In the genomic region with DNA sequence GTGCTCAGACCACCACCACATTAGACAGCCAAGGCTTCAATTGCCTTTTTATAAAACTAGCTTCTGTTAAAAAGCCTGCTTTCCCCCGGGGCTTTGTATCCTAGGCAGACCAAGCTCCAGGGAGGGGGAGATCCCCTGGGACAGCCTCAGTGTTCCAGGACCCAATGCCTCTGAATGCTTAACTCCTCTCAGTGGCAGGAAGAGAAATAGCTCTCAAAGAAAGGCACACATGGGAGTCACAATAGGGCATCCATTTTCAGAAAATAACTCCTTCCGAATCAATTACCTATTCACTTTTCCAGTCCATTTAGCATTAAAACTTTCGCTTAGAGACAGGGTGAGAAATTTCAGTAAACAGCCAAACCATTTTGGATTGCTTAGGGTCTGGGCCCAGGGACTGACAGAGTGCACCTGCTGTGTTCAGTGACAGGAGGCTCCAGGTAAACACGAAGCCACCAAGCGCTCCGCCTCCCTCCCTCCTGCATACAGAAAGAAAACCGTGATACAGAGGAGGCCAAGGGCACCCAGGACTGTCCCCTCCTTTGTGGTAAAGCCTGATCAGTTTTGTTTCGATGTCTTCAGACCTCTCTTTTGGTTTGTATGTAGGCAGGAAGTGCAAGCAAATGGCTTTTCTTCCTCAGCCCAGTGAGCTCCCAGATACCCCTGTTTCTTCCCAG, we compare ENCODE assay signal across 13 cellular contexts.
DNase-seq lines count a peak whose midpoint lies in the region; ATAC-seq and TF ChIP-seq lines count a peak whose summit lies in the region.
"Had no signal": no experiment of that assay in that cellular context is flagged by ENCODE, and none has a peak within 500 bp of the region (broad histone marks: within the 10 kb centered on the region; RNA-seq: fewer than 3 reads in every experiment).

No MANE protein-coding gene starts in this region.

- no peak; the same call in 1 of the 2 replicates for TF ChIP-seq CTCF in WTC11 (IDR thresholded peaks at IDR 0.05)
- TF ChIP-seq CTCF in progenitor cell of endocrine pancreas (IDR thresholded peaks at IDR 0.05; ENCODE audit: unreplicated experiment) = no peak

- no peaks in the 10 kb centered on the region for H3K9me3 Mint-ChIP-seq in WTC11
- no peaks in the 10 kb centered on the region for H3K9me3 Mint-ChIP-seq in progenitor cell of endocrine pancreas (ENCODE audit: low read depth)
- no peaks in the 10 kb centered on the region for H3K9me3 Mint-ChIP-seq in T-helper 2 cell treated with Interferon-gamma antibody and Interleukin-4, amounts not matched to agents 5 μg/mL and 100 μg/mL, for 36 hours
- H3K9me3 Mint-ChIP-seq: activated CD4-positive, alpha-beta T cell treated with anti-CD3 and anti-CD28 coated beads, Interleukin-2, amount 10 ng/mL, durations not matched to agents 24 days and 14 days; activated T-helper 17 cell treated with anti-CD3 and anti-CD28 coated beads, Interleukin-2, amount 50 U/mL, for 72 hours; naive thymus-derived CD4-positive, alpha-beta T cell had no signal

- no peak overlapping the region for H3K4me3 Mint-ChIP-seq in WTC11
- no peak overlapping the region for H3K4me3 Mint-ChIP-seq in progenitor cell of endocrine pancreas (ENCODE audit: low read depth)
- H3K4me3 Mint-ChIP-seq in T-helper 2 cell treated with Interferon-gamma antibody and Interleukin-4, amounts not matched to agents 5 μg/mL and 100 μg/mL, for 36 hours = no peak overlapping the region
- H3K4me3 Mint-ChIP-seq: activated CD4-positive, alpha-beta T cell treated with anti-CD3 and anti-CD28 coated beads, Interleukin-2, amount 10 ng/mL, durations not matched to agents 24 days and 14 days; activated T-helper 17 cell treated with anti-CD3 and anti-CD28 coated beads, Interleukin-2, amount 50 U/mL, for 72 hours had no signal

- DNase-seq in NCI-H2227 treated with DMSO at 0.1 percent for 48 hours (lab: John Stamatoyannopoulos, UW) (peak; percentile 6), NCI-H2227 (lab: John Stamatoyannopoulos, UW; ENCODE audit: unreplicated experiment) (no peak), NCI-H2081 treated with DMSO at 0.1 percent for 48 hours (lab: John Stamatoyannopoulos, UW) (peak; percentile 81), WTC11 (ENCODE audit: low spot score) (no peak), progenitor cell of endocrine pancreas (ENCODE audit: low spot score, unreplicated experiment) (no peak)
- DNase-seq in activated effector memory CD4-positive, alpha-beta T cell treated with anti-CD3 and anti-CD28 coated beads, Interleukin-2, amount 50 U/mL, for 16 hours = no peak
- no peak for DNase-seq in T-helper 2 cell treated with Interferon-gamma antibody and Interleukin-4, amounts not matched to agents 5 μg/mL and 100 μg/mL, for 36 hours (ENCODE audit: low spot score)
- DNase-seq: 8988T; activated CD4-positive, alpha-beta T cell treated with anti-CD3 and anti-CD28 coated beads, Interleukin-2, amount 10 ng/mL, durations not matched to agents 24 days and 14 days; naive thymus-derived CD4-positive, alpha-beta T cell had no signal

- H3K4me1 Mint-ChIP-seq in WTC11 (peaks cover 25% of the 10 kb centered on the region), progenitor cell of endocrine pancreas (ENCODE audit: low read depth) (peaks cover 13% of the 10 kb centered on the region)
- peaks cover 5% of the 10 kb centered on the region for H3K4me1 Mint-ChIP-seq in T-helper 2 cell treated with Interferon-gamma antibody and Interleukin-4, amounts not matched to agents 5 μg/mL and 100 μg/mL, for 36 hours (ENCODE audit: low read depth)

- H3K36me3 Mint-ChIP-seq in WTC11 (no peaks in the 10 kb centered on the region), progenitor cell of endocrine pancreas (ENCODE audit: insufficient read depth) (no peaks in the 10 kb centered on the region)
- H3K36me3 Mint-ChIP-seq in T-helper 2 cell treated with Interferon-gamma antibody and Interleukin-4, amounts not matched to agents 5 μg/mL and 100 μg/mL, for 36 hours (ENCODE audit: low read depth) = no peaks in the 10 kb centered on the region
- H3K36me3 Mint-ChIP-seq: naive thymus-derived CD4-positive, alpha-beta T cell had no signal

- peak; percentile 72 for ATAC-seq in WTC11
- no peak for ATAC-seq in HG03460 (IDR thresholded peaks at IDR 0.05; ENCODE audit: unreplicated experiment)
- ATAC-seq: activated T-helper 17 cell treated with anti-CD3 and anti-CD28 coated beads, Interleukin-2, amount 50 U/mL, for 72 hours; gastroesophageal sphincter; naive thymus-derived CD4-positive, alpha-beta T cell had no signal

- H3K27ac Mint-ChIP-seq in WTC11 (no peak overlapping the region), progenitor cell of endocrine pancreas (peak overlapping the region; percentile 38)
- H3K27ac Mint-ChIP-seq in T-helper 2 cell treated with Interferon-gamma antibody and Interleukin-4, amounts not matched to agents 5 μg/mL and 100 μg/mL, for 36 hours = no peak overlapping the region
- H3K27ac Mint-ChIP-seq: activated CD4-positive, alpha-beta T cell treated with anti-CD3 and anti-CD28 coated beads, Interleukin-2, amount 10 ng/mL, durations not matched to agents 24 days and 14 days; activated T-helper 17 cell treated with anti-CD3 and anti-CD28 coated beads, Interleukin-2, amount 50 U/mL, for 72 hours had no signal

- POLR2A ChIA-PET in WTC11 (lab: Charles Lee) = interaction anchor here (1.4 kb wide), 1 partner anchor 71 kb away, joined by 4 read pairs; no protein-coding TSS in a partner anchor

- H3K27me3 Mint-ChIP-seq in WTC11 (ENCODE audit: low read depth) = no peaks in the 10 kb centered on the region
- peaks cover 19% of the 10 kb centered on the region for H3K27me3 Mint-ChIP-seq in progenitor cell of endocrine pancreas
- peaks cover 2% of the 10 kb centered on the region for H3K27me3 Mint-ChIP-seq in T-helper 2 cell treated with Interferon-gamma antibody and Interleukin-4, amounts not matched to agents 5 μg/mL and 100 μg/mL, for 36 hours (ENCODE audit: low read depth)
- H3K27me3 Mint-ChIP-seq: activated CD4-positive, alpha-beta T cell treated with anti-CD3 and anti-CD28 coated beads, Interleukin-2, amount 10 ng/mL, durations not matched to agents 24 days and 14 days had no signal

- CTCF ChIA-PET in WTC11 (lab: Charles Lee) = interaction anchor here (0.7 to 1.6 kb wide), 16 partner anchors 9 to 76 kb away, joined by 3 to 10 read pairs (median 4); no protein-coding TSS in a partner anchor

TF ChIP-seq in WTC11, 78 proteins besides CTCF, POLR2A, EP300 and RAD21 (continues in another document):
- TF ChIP-seq ZNF121 (CRISPR knock-in tag; IDR thresholded peaks at IDR 0.05) = 0 out of 2 replicates have a peak, but pooled peaks have one; percentile 4
- no peak for TF ChIP-seq ZNF396 (CRISPR knock-in tag; IDR thresholded peaks at IDR 0.05; ENCODE audit: borderline replicate concordance)
- TF ChIP-seq, protein P1, sequence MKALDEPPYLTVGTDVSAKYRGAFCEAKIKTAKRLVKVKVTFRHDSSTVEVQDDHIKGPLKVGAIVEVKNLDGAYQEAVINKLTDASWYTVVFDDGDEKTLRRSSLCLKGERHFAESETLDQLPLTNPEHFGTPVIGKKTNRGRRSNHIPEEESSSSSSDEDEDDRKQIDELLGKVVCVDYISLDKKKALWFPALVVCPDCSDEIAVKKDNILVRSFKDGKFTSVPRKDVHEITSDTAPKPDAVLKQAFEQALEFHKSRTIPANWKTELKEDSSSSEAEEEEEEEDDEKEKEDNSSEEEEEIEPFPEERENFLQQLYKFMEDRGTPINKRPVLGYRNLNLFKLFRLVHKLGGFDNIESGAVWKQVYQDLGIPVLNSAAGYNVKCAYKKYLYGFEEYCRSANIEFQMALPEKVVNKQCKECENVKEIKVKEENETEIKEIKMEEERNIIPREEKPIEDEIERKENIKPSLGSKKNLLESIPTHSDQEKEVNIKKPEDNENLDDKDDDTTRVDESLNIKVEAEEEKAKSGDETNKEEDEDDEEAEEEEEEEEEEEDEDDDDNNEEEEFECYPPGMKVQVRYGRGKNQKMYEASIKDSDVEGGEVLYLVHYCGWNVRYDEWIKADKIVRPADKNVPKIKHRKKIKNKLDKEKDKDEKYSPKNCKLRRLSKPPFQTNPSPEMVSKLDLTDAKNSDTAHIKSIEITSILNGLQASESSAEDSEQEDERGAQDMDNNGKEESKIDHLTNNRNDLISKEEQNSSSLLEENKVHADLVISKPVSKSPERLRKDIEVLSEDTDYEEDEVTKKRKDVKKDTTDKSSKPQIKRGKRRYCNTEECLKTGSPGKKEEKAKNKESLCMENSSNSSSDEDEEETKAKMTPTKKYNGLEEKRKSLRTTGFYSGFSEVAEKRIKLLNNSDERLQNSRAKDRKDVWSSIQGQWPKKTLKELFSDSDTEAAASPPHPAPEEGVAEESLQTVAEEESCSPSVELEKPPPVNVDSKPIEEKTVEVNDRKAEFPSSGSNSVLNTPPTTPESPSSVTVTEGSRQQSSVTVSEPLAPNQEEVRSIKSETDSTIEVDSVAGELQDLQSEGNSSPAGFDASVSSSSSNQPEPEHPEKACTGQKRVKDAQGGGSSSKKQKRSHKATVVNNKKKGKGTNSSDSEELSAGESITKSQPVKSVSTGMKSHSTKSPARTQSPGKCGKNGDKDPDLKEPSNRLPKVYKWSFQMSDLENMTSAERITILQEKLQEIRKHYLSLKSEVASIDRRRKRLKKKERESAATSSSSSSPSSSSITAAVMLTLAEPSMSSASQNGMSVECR (CRISPR knock-in tag; IDR thresholded peaks at IDR 0.05; ENCODE audit: borderline replicate concordance) = no peak
- TF ChIP-seq ATF1 (CRISPR knock-in tag; IDR thresholded peaks at IDR 0.05) = no peak
- TF ChIP-seq, protein P2, sequence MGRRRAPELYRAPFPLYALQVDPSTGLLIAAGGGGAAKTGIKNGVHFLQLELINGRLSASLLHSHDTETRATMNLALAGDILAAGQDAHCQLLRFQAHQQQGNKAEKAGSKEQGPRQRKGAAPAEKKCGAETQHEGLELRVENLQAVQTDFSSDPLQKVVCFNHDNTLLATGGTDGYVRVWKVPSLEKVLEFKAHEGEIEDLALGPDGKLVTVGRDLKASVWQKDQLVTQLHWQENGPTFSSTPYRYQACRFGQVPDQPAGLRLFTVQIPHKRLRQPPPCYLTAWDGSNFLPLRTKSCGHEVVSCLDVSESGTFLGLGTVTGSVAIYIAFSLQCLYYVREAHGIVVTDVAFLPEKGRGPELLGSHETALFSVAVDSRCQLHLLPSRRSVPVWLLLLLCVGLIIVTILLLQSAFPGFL (CRISPR knock-in tag; IDR thresholded peaks at IDR 0.05; ENCODE audit: borderline replicate concordance) = no peak

Comparison
In these comparisons a context has a peak if more than half of its experiments do, and no peak if none do; other contexts are left out.
1. DNase-seq: peak in NCI-H2227 treated with DMSO at 0.1 percent for 48 hours (single experiment) and NCI-H2081 treated with DMSO at 0.1 percent for 48 hours (single experiment); none in NCI-H2227 (single experiment), WTC11 (single experiment), progenitor cell of endocrine pancreas (single experiment), activated effector memory CD4-positive, alpha-beta T cell treated with anti-CD3 and anti-CD28 coated beads, Interleukin-2, amount 50 U/mL, for 16 hours (single experiment) and T-helper 2 cell treated with Interferon-gamma antibody and Interleukin-4, amounts not matched to agents 5 μg/mL and 100 μg/mL, for 36 hours (single experiment).